ENCODE assay signal across 20 cellular contexts in the genomic region with DNA sequence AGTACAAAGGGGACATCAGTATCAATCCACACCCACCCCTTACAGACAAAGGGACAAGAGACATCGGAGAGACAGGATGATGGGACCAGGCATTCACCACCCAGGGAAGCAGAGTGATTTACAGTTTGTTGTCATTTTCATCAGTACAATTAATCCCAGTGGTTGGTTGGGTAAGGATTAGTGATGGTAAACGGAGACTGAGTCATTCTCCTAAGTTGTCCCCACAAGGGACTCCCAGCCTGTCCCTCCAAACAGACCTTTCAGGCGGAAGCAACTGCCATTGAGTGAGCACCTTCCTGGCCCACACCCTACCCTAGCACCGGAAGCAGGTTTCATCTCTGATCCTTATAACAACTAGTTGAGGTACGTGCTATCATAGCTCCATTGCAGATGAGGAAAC. TPM values are rescaled to one million over a fixed set of nuclear protein-coding genes. Genes with fewer than 3 reads are reported as not detected.
"Had no signal": no experiment of that assay in that cellular context is flagged by ENCODE, and none has a peak within 500 bp of the region (broad histone marks: within the 10 kb centered on the region; RNA-seq: fewer than 3 reads in every experiment).

No MANE protein-coding gene starts in this region.

- H3K27ac ChIP-seq: brain microvascular endothelial cell, esophagus muscularis mucosa, foreskin keratinocyte, left lung, thoracic aorta, uterus, VCaP had no signal

- H3K36me3 ChIP-seq: brain microvascular endothelial cell, esophagus muscularis mucosa, left lung, uterus had no signal

- H3K4me1 Mint-ChIP-seq: stimulated activated naive CD8-positive, alpha-beta T cell treated with anti-CD3 and anti-CD28 coated beads, Interleukin-15, amount 100 ng/mL, for 72 hours had no signal

- H3K9me3 ChIP-seq: uterus had no signal

- H3K4me3 Mint-ChIP-seq: endodermal cell; nephron progenitor cell; stimulated activated naive CD8-positive, alpha-beta T cell treated with anti-CD3 and anti-CD28 coated beads, Interleukin-15, amount 100 ng/mL, for 72 hours had no signal

- H3K4me1 ChIP-seq: uterus had no signal

- H3K27me3 ChIP-seq: esophagus muscularis mucosa, foreskin keratinocyte, uterus had no signal

- H3K4me3 ChIP-seq: esophagus muscularis mucosa, left lung, thoracic aorta, uterus had no signal

- H3K27ac Mint-ChIP-seq: activated naive CD4-positive, alpha-beta T cell treated with anti-CD3 and anti-CD28 coated beads, Interleukin-2, amount 50 U/mL, for 72 hours; endodermal cell; nephron progenitor cell; stimulated activated naive CD8-positive, alpha-beta T cell treated with anti-CD3 and anti-CD28 coated beads, Interleukin-15, amount 100 ng/mL, for 72 hours had no signal

- ATAC-seq: activated naive CD4-positive, alpha-beta T cell treated with anti-CD3 and anti-CD28 coated beads, Interleukin-2, amount 50 U/mL, for 72 hours; stimulated activated naive CD8-positive, alpha-beta T cell treated with anti-CD3 and anti-CD28 coated beads, Interleukin-15, amount 100 ng/mL, for 72 hours had no signal

- DNase-seq: activated CD4-positive, alpha-beta T cell treated with anti-CD3 and anti-CD28 coated beads for 48 hours; activated effector memory CD4-positive, alpha-beta T cell treated with Interleukin-2 at 50 U/mL for 16 hours; activated T-cell treated with anti-CD3 and anti-CD28 coated beads for 4 hours; amygdala; brain microvascular endothelial cell; endodermal cell; foreskin keratinocyte; mesendoderm; nephron progenitor cell; stimulated activated CD4-positive, alpha-beta T cell treated with anti-CD3 and anti-CD28 coated beads, Interleukin-15, amount 100 ng/mL, for 24 hours; stimulated activated CD4-positive, alpha-beta T cell treated with anti-CD3 and anti-CD28 coated beads, Interleukin-4, amount 100 ng/mL, for 24 hours; stimulated activated naive CD8-positive, alpha-beta T cell treated with anti-CD3 and anti-CD28 coated beads, Interleukin-15, amount 100 ng/mL, for 72 hours; T1000; uterus had no signal

- H3K27me3 Mint-ChIP-seq: stimulated activated naive CD8-positive, alpha-beta T cell treated with anti-CD3 and anti-CD28 coated beads, Interleukin-15, amount 100 ng/mL, for 72 hours had no signal

RNA-seq across cellular contexts. Expression of a gene that starts 11.2 kb away (rescaled TPM):
- total RNA-seq: activated naive CD4-positive, alpha-beta T cell treated with anti-CD3 and anti-CD28 coated beads, Interleukin-2, amount 50 U/mL, for 72 hours had no signal

RNA-seq across cellular contexts. Expression of a gene that starts 32.3 kb away (rescaled TPM):
- total RNA-seq: foreskin keratinocyte, pulmonary artery endothelial cell had no signal
